In the genomic region with DNA sequence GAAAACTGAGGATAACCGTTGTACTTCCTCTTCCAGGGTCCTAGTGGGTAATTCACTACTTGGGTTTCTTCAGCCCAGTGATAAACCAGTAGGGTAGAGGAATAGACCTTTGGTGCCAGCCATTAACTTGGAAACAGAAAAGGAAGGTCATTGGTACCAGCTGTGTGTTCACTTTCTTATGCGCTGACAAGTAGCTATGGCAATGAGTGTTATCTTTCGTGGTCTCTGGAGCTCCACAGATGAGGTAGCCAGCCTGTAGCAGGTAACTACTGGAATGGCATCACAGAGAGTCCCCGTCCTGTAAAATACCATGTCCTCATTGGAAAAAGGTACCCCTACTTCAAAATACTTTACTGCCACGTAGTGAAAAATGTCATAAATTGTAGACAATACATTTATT, we compare ENCODE assay signal across 7 cellular contexts. TPM values are rescaled to one million over a fixed set of nuclear protein-coding genes. Genes with fewer than 3 reads are reported as not detected.
A peak's percentile ranks its signal among the peaks of the same experiment; 100 is the strongest.
DNase-seq lines count a peak whose midpoint lies in the region; ATAC-seq, FAIRE-seq and TF ChIP-seq lines count a peak whose summit lies in the region.

No MANE protein-coding gene starts in this region.

- no peak overlapping the region for H2AFZ ChIP-seq in Loucy (ENCODE audit: low read length)

- no peaks in the 10 kb centered on the region for H3K36me3 ChIP-seq in Loucy (ENCODE audit: insufficient read depth, low read length)

- H3K9me3 Mint-ChIP-seq in brain (peaks cover 0 to 10% (median 0%) of the 10 kb centered on the region in 5 experiments), neural crest cell (no peaks in the 10 kb centered on the region)

- peaks cover 11% of the 10 kb centered on the region for H3K27me3 Mint-ChIP-seq in brain
- peaks cover 2% of the 10 kb centered on the region for H3K27me3 Mint-ChIP-seq in neural crest cell (ENCODE audit: low read depth)

- peak overlapping the region; percentile 87 for H3K4me3 ChIP-seq in Loucy (ENCODE audit: low read length, poor library complexity, severe bottlenecking)

- H3K4me2 ChIP-seq in Loucy (ENCODE audit: low read depth, low read length, poor library complexity, severe bottlenecking): peak overlapping the region; percentile 90

- H3K9me3 ChIP-seq in Loucy (ENCODE audit: insufficient read depth, low read depth, low read length): no peaks in the 10 kb centered on the region

- peaks cover 65% of the 10 kb centered on the region for H4K20me1 ChIP-seq in Loucy (ENCODE audit: insufficient read depth, low read length, poor library complexity, severe bottlenecking)

- DNase-seq in GM12891 (ENCODE audit: insufficient read length, low spot score) (no peak), neural crest cell (ENCODE audit: low read depth, low spot score) (no peak), germinal center (ENCODE audit: low spot score) (no peak), islet precursor cell (no peak)

- peaks cover 41% of the 10 kb centered on the region for H3K4me1 ChIP-seq in Loucy (ENCODE audit: insufficient read depth, low read length, poor library complexity, severe bottlenecking)

- H3K4me1 Mint-ChIP-seq in brain (peaks cover 53% of the 10 kb centered on the region), neural crest cell (peaks cover 43% of the 10 kb centered on the region)

- H3K4me3 Mint-ChIP-seq in brain (peak overlapping the region; percentile 85 to 97 (median 86)), neural crest cell (peak overlapping the region; percentile 85)

- H3K9me2 ChIP-seq in Loucy (replicated peaks; ENCODE audit: low read depth, low read length): no peaks in the 10 kb centered on the region

- no peak for ATAC-seq in GM21381 (IDR thresholded peaks at IDR 0.05; ENCODE audit: unreplicated experiment)

- peak overlapping the region in 2 of 5 experiments; percentile 93 to 94 for H3K27ac Mint-ChIP-seq in brain
- no peak overlapping the region for H3K27ac Mint-ChIP-seq in neural crest cell (ENCODE audit: unreplicated experiment)

- no peaks in the 10 kb centered on the region for H3K27me3 ChIP-seq in Loucy (ENCODE audit: insufficient read depth, low read length, poor library complexity, severe bottlenecking)

- no peaks in the 10 kb centered on the region for H3F3A ChIP-seq in Loucy (ENCODE audit: low read depth)

- H3K9ac ChIP-seq in Loucy (ENCODE audit: low read depth, low read length, poor library complexity, severe bottlenecking): peak overlapping the region; percentile 97

- peak; percentile 78 for FAIRE-seq in GM12891 (lab: Jason Lieb, UNC)

- TF ChIP-seq CTCF in Loucy (conservative IDR thresholded peaks at IDR 0.05; ENCODE audit: low read length) (no peak), brain (conservative IDR thresholded peaks at IDR 0.05) (no peak), neural crest cell (conservative IDR thresholded peaks at IDR 0.05) (no peak)

- peaks cover 72% of the 10 kb centered on the region for H3K79me2 ChIP-seq in Loucy (ENCODE audit: insufficient read depth, low read length)

- TF ChIP-seq POLR2A in GM12891 (IDR thresholded peaks at IDR 0.05; ENCODE audit: low read depth, low read length): no peak

- H3K36me3 Mint-ChIP-seq in brain: peaks cover 43% of the 10 kb centered on the region
- H3K36me3 Mint-ChIP-seq in neural crest cell (ENCODE audit: low read depth): peaks cover 5% of the 10 kb centered on the region

TF ChIP-seq in GM12891, 5 proteins besides CTCF, POLR2A, EP300 and RAD21:
- TF ChIP-seq POU2F2 (IDR thresholded peaks at IDR 0.05; ENCODE audit: low read depth, low read length) (no peak), PAX5 (IDR thresholded peaks at IDR 0.05; ENCODE audit: insufficient read depth, low read length, severe bottlenecking) (no peak), SPI1 (IDR thresholded peaks at IDR 0.05; ENCODE audit: low read depth, low read length) (no peak), TAF1 (IDR thresholded peaks at IDR 0.05; ENCODE audit: low read depth, low read length) (no peak), POLR2AphosphoS5 (IDR thresholded peaks at IDR 0.05; ENCODE audit: low read depth, low read length) (no peak)
TF ChIP-seq in GM12891: peak in this region for 0.

RNA-seq across cellular contexts. Expression of a gene that starts 2.3 kb away (rescaled TPM):
- polyA plus RNA-seq in GM12891 (2012; ENCODE audit: low read depth, missing spikeins): 31.6 TPM
- 26.7 TPM for polyA plus RNA-seq in brain (ENCODE audit: insufficient read depth, low read depth, low replicate concordance)
- 59.4 and 62.5 TPM in 2 replicates for total RNA-seq in neural crest cell
